In genomic region chr12:128820723-128821432, GRCh38 we compare ENCODE assay signal across 8 cellular contexts. TPM values are rescaled to one million over a fixed set of nuclear protein-coding genes. Genes with fewer than 3 reads are reported as not detected.
DNase-seq lines count a peak whose midpoint lies in the region; ATAC-seq and TF ChIP-seq lines count a peak whose summit lies in the region.

No MANE protein-coding gene starts in this region.

- ATAC-seq in GM19395 (IDR thresholded peaks at IDR 0.05; ENCODE audit: unreplicated experiment) (peak; percentile 65), HG03354 (IDR thresholded peaks at IDR 0.05; ENCODE audit: poor library complexity, severe bottlenecking, unreplicated experiment) (peak; percentile 65)
- no peak for ATAC-seq in activated naive CD8-positive, alpha-beta T cell treated with anti-CD3 and anti-CD28 coated beads, Interleukin-2, amount 10 ng/mL, durations not matched to agents 7 days and 5 days (ENCODE audit: low read depth)

- no peak for TF ChIP-seq EP300 in neural cell (conservative IDR thresholded peaks at IDR 0.05; ENCODE audit: poor library complexity, severe bottlenecking)

- intact Hi-C loops in uterus (cut with DNase I; ENCODE audit: low total_unique reads): no loop called here

- H3K27me3 ChIP-seq in neural cell (ENCODE audit: insufficient read depth, low read depth, low read length): no peaks in the 10 kb centered on the region
- H3K27me3 ChIP-seq in uterus: no peaks in the 10 kb centered on the region

- H4K20me1 ChIP-seq in neural cell (ENCODE audit: insufficient read depth): no peaks in the 10 kb centered on the region

- no peaks in the 10 kb centered on the region for H3K9me2 ChIP-seq in neural cell (ENCODE audit: insufficient read depth, low read length)

- H3K36me3 Mint-ChIP-seq in activated naive CD8-positive, alpha-beta T cell treated with anti-CD3 and anti-CD28 coated beads, Interleukin-2, amount 10 ng/mL, durations not matched to agents 7 days and 5 days: peaks cover 11% of the 10 kb centered on the region

- no peaks in the 10 kb centered on the region for H3K9me3 Mint-ChIP-seq in activated naive CD8-positive, alpha-beta T cell treated with anti-CD3 and anti-CD28 coated beads, Interleukin-2, amount 10 ng/mL, durations not matched to agents 7 days and 5 days

- POLR2A ChIA-PET in GM10248 (lab: Yijun Ruan, JAX): interaction anchor here (1.0 to 4.0 kb wide), 4 partner anchors 10 to 31 kb away, joined by 3 to 32 read pairs (median 14); no protein-coding TSS in a partner anchor
- POLR2A ChIA-PET in activated naive CD8-positive, alpha-beta T cell treated with anti-CD3 and anti-CD28 coated beads, Interleukin-2, amount 10 ng/mL, durations not matched to agents 7 days and 5 days (lab: Charles Lee): interaction anchor here (1.5 kb wide), 1 partner anchor 38 kb away, joined by 3 read pairs; no protein-coding TSS in a partner anchor

- peaks cover 0 to 27% of the 10 kb centered on the region in 2 donors for H3K4me1 ChIP-seq in uterus

- H3F3A ChIP-seq in neural cell (ENCODE audit: insufficient read depth, low read length, poor library complexity, severe bottlenecking): peaks cover 5% of the 10 kb centered on the region

- H3K79me2 ChIP-seq in neural cell (replicated peaks; ENCODE audit: insufficient read depth, low read length): peaks cover 56% of the 10 kb centered on the region

- peak overlapping the region; percentile 66 for H3K4me3 Mint-ChIP-seq in activated naive CD8-positive, alpha-beta T cell treated with anti-CD3 and anti-CD28 coated beads, Interleukin-2, amount 10 ng/mL, durations not matched to agents 7 days and 5 days

- TF ChIP-seq RAD21 in neural cell (conservative IDR thresholded peaks at IDR 0.05): no peak

- TF ChIP-seq POLR2A in uterus (IDR thresholded peaks at IDR 0.05): no peak

- H3K36me3 ChIP-seq in neural cell (ENCODE audit: insufficient read depth, low read length) (peaks cover 12% of the 10 kb centered on the region), uterus (no peaks in the 10 kb centered on the region)

- H3K27me3 Mint-ChIP-seq in activated naive CD8-positive, alpha-beta T cell treated with anti-CD3 and anti-CD28 coated beads, Interleukin-2, amount 10 ng/mL, durations not matched to agents 7 days and 5 days: no peaks in the 10 kb centered on the region

- H2AFZ ChIP-seq in neural cell (ENCODE audit: low read depth, low read length): no peak overlapping the region

- H3K27ac ChIP-seq in neural cell (ENCODE audit: low read length) (no peak overlapping the region), uterus (no peak overlapping the region)

- H3K9me3 ChIP-seq in neural cell (ENCODE audit: low read length) (no peaks in the 10 kb centered on the region), uterus (no peaks in the 10 kb centered on the region)

- H3K4me2 ChIP-seq in neural cell (ENCODE audit: low read length): no peak overlapping the region

- peak overlapping the region; percentile 2 for H3K27ac Mint-ChIP-seq in activated naive CD8-positive, alpha-beta T cell treated with anti-CD3 and anti-CD28 coated beads, Interleukin-2, amount 10 ng/mL, durations not matched to agents 7 days and 5 days

- CTCF ChIA-PET in GM10248 (lab: Yijun Ruan, JAX): interaction anchor here (1.0 to 4.0 kb wide), 7 partner anchors 10 to 25 kb away, joined by 3 to 34 read pairs (median 5); no protein-coding TSS in a partner anchor

- H3K9ac ChIP-seq in neural cell (ENCODE audit: low read length): no peak overlapping the region

- peak overlapping the region; percentile 35 for H3K4me3 ChIP-seq in neural cell (ENCODE audit: low read length)
- H3K4me3 ChIP-seq in uterus: no peak overlapping the region

- DNase-seq in GM10248 (ENCODE audit: extremely low spot score) (peak; percentile 78), DMS79 treated with DMSO at 0.1 percent for 48 hours (lab: John Stamatoyannopoulos, UW) (no peak), A172 (ENCODE audit: low spot score) (no peak), uterus (no peak)
- no peak for DNase-seq in activated naive CD8-positive, alpha-beta T cell treated with anti-CD3 and anti-CD28 coated beads, Interleukin-2, amount 10 ng/mL, durations not matched to agents 7 days and 5 days

- TF ChIP-seq CTCF in GM10248 (IDR thresholded peaks at IDR 0.05; ENCODE audit: control extremely low read depth, extremely low read depth, low read depth, missing control alignments) (no peak), neural cell (IDR thresholded peaks at IDR 0.05; ENCODE audit: poor library complexity, severe bottlenecking) (no peak), uterus (IDR thresholded peaks at IDR 0.05) (no peak)

- peaks cover 33% of the 10 kb centered on the region for H3K4me1 Mint-ChIP-seq in activated naive CD8-positive, alpha-beta T cell treated with anti-CD3 and anti-CD28 coated beads, Interleukin-2, amount 10 ng/mL, durations not matched to agents 7 days and 5 days

TF ChIP-seq in neural cell, 6 proteins besides CTCF, POLR2A, EP300 and RAD21:
- no peak for TF ChIP-seq TAF1 (IDR thresholded peaks at IDR 0.05; ENCODE audit: low read depth)
- TF ChIP-seq MXI1 (conservative IDR thresholded peaks at IDR 0.05; ENCODE audit: poor library complexity, severe bottlenecking): no peak
- no peak for TF ChIP-seq EZH2 (IDR thresholded peaks at IDR 0.05; ENCODE audit: borderline replicate concordance, insufficient read depth, low read length, poor library complexity, severe bottlenecking)
- TF ChIP-seq REST (IDR thresholded peaks at IDR 0.05; ENCODE audit: borderline replicate concordance): no peak
- TF ChIP-seq SMC3 (conservative IDR thresholded peaks at IDR 0.05; ENCODE audit: poor library complexity): no peak
- TF ChIP-seq POLR2AphosphoS5 (IDR thresholded peaks at IDR 0.05): no peak
TF ChIP-seq in neural cell: peak in this region for 0.

RNA-seq across cellular contexts. Expression of gene SLC15A4, which starts 2.9 kb away (rescaled TPM):
- total RNA-seq in activated naive CD8-positive, alpha-beta T cell treated with anti-CD3 and anti-CD28 coated beads, Interleukin-2, amount 10 ng/mL, durations not matched to agents 7 days and 5 days: 10 to 100 TPM; 21.4 to 25.8 TPM
- 34.7 and 52.2 TPM in 2 replicates for polyA plus RNA-seq in neural cell
- 34.8 and 42.1 TPM in 2 replicates for polyA minus RNA-seq in neural cell
- 26.7 and 30.3 TPM in 2 replicates for total RNA-seq in A172 (2014; rRNA removed; shearing (Covaris generic))
- 10 to 100 TPM; 40.9 to 62.8 (median 52.1) TPM for total RNA-seq in uterus

RNA-seq across cellular contexts. Expression of gene GLT1D1, which starts 32.4 kb away (rescaled TPM):
- not detected for total RNA-seq in activated naive CD8-positive, alpha-beta T cell treated with anti-CD3 and anti-CD28 coated beads, Interleukin-2, amount 10 ng/mL, durations not matched to agents 7 days and 5 days
- polyA plus RNA-seq in neural cell: 3.9 and 5.1 TPM in 2 replicates
- polyA minus RNA-seq in neural cell: 3.4 and 4.7 TPM in 2 replicates
- not detected in 2 replicates for total RNA-seq in A172 (2014; rRNA removed; shearing (Covaris generic))
- total RNA-seq in uterus: 1 to 10 TPM in 2 of 4 donors, under 1 TPM in 1, not detected in 1; 0.26 to 3.6 (median 2.9) TPM
